12 cellular contexts compared by ENCODE assay signal in genomic region chr5:138054863-138055558, GRCh38. TPM values are rescaled to one million over a fixed set of nuclear protein-coding genes. Genes with fewer than 3 reads are reported as not detected.
DNase-seq lines count a peak whose midpoint lies in the region; ATAC-seq and TF ChIP-seq lines count a peak whose summit lies in the region.
"Had no signal": no experiment of that assay in that cellular context is flagged by ENCODE, and none has a peak within 500 bp of the region (broad histone marks: within the 10 kb centered on the region; RNA-seq: fewer than 3 reads in every experiment).

No MANE protein-coding gene starts in this region.

- no peak for TF ChIP-seq CTCF in nephron progenitor cell (IDR thresholded peaks at IDR 0.05)
- TF ChIP-seq CTCF in body of pancreas (IDR thresholded peaks at IDR 0.05): no peak

- no peak for TF ChIP-seq POLR2A in body of pancreas (IDR thresholded peaks at IDR 0.05)

- peak overlapping the region; percentile 34 for H3K4me3 Mint-ChIP-seq in nephron progenitor cell
- no peak overlapping the region for H3K4me3 Mint-ChIP-seq in effector memory CD8-positive, alpha-beta T cell

- no peak overlapping the region for H3K27ac ChIP-seq in ectodermal cell (ENCODE audit: insufficient read depth, low read depth, low read length, poor library complexity, severe bottlenecking)
- H3K27ac ChIP-seq in body of pancreas: no peak overlapping the region

- no peaks in the 10 kb centered on the region for H3K9me3 Mint-ChIP-seq in nephron progenitor cell
- H3K9me3 Mint-ChIP-seq in effector memory CD8-positive, alpha-beta T cell: no peaks in the 10 kb centered on the region

- DNase-seq in ELF-1 (ENCODE audit: low read depth, low spot score): peak; percentile 58
- DNase-seq in NCI-H69 (lab: John Stamatoyannopoulos, UW): peak; percentile 56
- DNase-seq in nephron progenitor cell: no peak
- DNase-seq in effector memory CD8-positive, alpha-beta T cell: no peak
- no peak for DNase-seq in effector CD4-positive, alpha-beta T cell
- DNase-seq in activated CD8-positive, alpha-beta memory T cell treated with anti-CD3 and anti-CD28 coated beads, Interleukin-2, amount 50 U/mL, for 48 hours: no peak
- no peak for DNase-seq in body of pancreas
- DNase-seq: kidney glomerular epithelial cell, NCI-H2107, SHP77 treated with DMSO at 0.1 percent for 48 hours had no signal

- H3K36me3 Mint-ChIP-seq in nephron progenitor cell (ENCODE audit: low read depth): no peaks in the 10 kb centered on the region
- H3K36me3 Mint-ChIP-seq in effector memory CD8-positive, alpha-beta T cell (ENCODE audit: insufficient read depth): peaks cover 2% of the 10 kb centered on the region

- peaks cover 18% of the 10 kb centered on the region for H3K4me1 Mint-ChIP-seq in nephron progenitor cell
- no peaks in the 10 kb centered on the region for H3K4me1 Mint-ChIP-seq in effector memory CD8-positive, alpha-beta T cell (ENCODE audit: low read depth in 2 of 2)

- no peak for ATAC-seq in effector memory CD8-positive, alpha-beta T cell (replicated peaks)
- ATAC-seq in body of pancreas: no peak

- H3K4me3 ChIP-seq in ectodermal cell (ENCODE audit: insufficient read depth, low read depth, low read length): peak overlapping the region; percentile 20
- no peak overlapping the region for H3K4me3 ChIP-seq in body of pancreas

- H3K27me3 ChIP-seq in ectodermal cell (ENCODE audit: control insufficient read depth, insufficient read depth, low read length, poor library complexity, severe bottlenecking) (no peaks in the 10 kb centered on the region), body of pancreas (peaks cover 0 to 3% of the 10 kb centered on the region in 2 donors)

- peak overlapping the region; percentile 36 for H3K27ac Mint-ChIP-seq in nephron progenitor cell
- H3K27ac Mint-ChIP-seq in effector memory CD8-positive, alpha-beta T cell: no peak overlapping the region

- H3K9me3 ChIP-seq in ectodermal cell (ENCODE audit: control insufficient read depth, low read length) (no peaks in the 10 kb centered on the region), body of pancreas (no peaks in the 10 kb centered on the region)

- H3K4me1 ChIP-seq in ectodermal cell (ENCODE audit: control insufficient read depth, insufficient read depth, low read length) (peaks cover 7% of the 10 kb centered on the region), body of pancreas (peaks cover 21% of the 10 kb centered on the region)

- intact Hi-C loops in body of pancreas (cut with DNase I): no loop called here

- no peaks in the 10 kb centered on the region for H3K36me3 ChIP-seq in ectodermal cell (ENCODE audit: control insufficient read depth, insufficient read depth, low read length)
- H3K36me3 ChIP-seq in body of pancreas (replicated peaks in 1 of 2; ENCODE audit: insufficient read depth in 1 of 2, low read depth in 2 of 2): no peaks in the 10 kb centered on the region

- peaks cover 24% of the 10 kb centered on the region for H3K27me3 Mint-ChIP-seq in nephron progenitor cell (ENCODE audit: low read depth, poor library complexity)
- peaks cover 7 to 19% of the 10 kb centered on the region in 2 donors for H3K27me3 Mint-ChIP-seq in effector memory CD8-positive, alpha-beta T cell

- 30% methylated on average over 13 of the region's 13 CpGs for whole genome bisulfite sequencing in ectodermal cell, 2 experiments
- WGBS in body of pancreas, 2 donors: 47 to 58% methylated on average over 13 of the region's 13 CpGs

RNA-seq across cellular contexts. Expression of gene FAM13B, which starts 22.1 kb away (rescaled TPM):
- polyA plus RNA-seq in ectodermal cell (2013, experiment 1 of 4): 25.6 TPM
- 33.8 TPM for polyA plus RNA-seq in ectodermal cell (2013, experiment 2 of 4)
- 24.0 TPM for polyA plus RNA-seq in ectodermal cell (2013, experiment 3 of 4)
- polyA plus RNA-seq in ectodermal cell (2013, experiment 4 of 4): 24.3 TPM
- 10 to 100 TPM; 25.9 to 53.7 TPM for total RNA-seq in body of pancreas

RNA-seq across cellular contexts. Expression of gene WNT8A, which starts 28.8 kb away (rescaled TPM):
- 4.9 TPM for polyA plus RNA-seq in ectodermal cell (2013, experiment 1 of 4)
- polyA plus RNA-seq in ectodermal cell (2013, experiment 2 of 4): 2.9 TPM
- 3.0 TPM for polyA plus RNA-seq in ectodermal cell (2013, experiment 3 of 4)
- 3.4 TPM for polyA plus RNA-seq in ectodermal cell (2013, experiment 4 of 4)
- not detected for total RNA-seq in body of pancreas
- polyA plus RNA-seq: BJ had no signal

Comparison
In these comparisons a context has a peak if more than half of its experiments do, and no peak if none do; other contexts are left out.
1. DNase-seq: peak in ELF-1 (single experiment) and NCI-H69 (single experiment); none in nephron progenitor cell (single experiment), effector memory CD8-positive, alpha-beta T cell (0 of 3), effector CD4-positive, alpha-beta T cell (single experiment), activated CD8-positive, alpha-beta memory T cell treated with anti-CD3 and anti-CD28 coated beads, Interleukin-2, amount 50 U/mL, for 48 hours (single experiment) and body of pancreas (0 of 4).